In genomic region chr9:112921549-112921948, GRCh38 we compare ENCODE assay signal across 9 cellular contexts. TPM values are rescaled to one million over a fixed set of nuclear protein-coding genes. Genes with fewer than 3 reads are reported as not detected.
DNase-seq lines count a peak whose midpoint lies in the region; ATAC-seq, FAIRE-seq and TF ChIP-seq lines count a peak whose summit lies in the region.
"Had no signal": no experiment of that assay in that cellular context is flagged by ENCODE, and none has a peak within 500 bp of the region (broad histone marks: within the 10 kb centered on the region; RNA-seq: fewer than 3 reads in every experiment).

No MANE protein-coding gene starts in this region.

- H3K9me3 ChIP-seq in A673 (ENCODE audit: low read depth, low read length, poor library complexity, severe bottlenecking), result no peaks in the 10 kb centered on the region
- H3K9me3 ChIP-seq in K562 (replicated peaks; ENCODE audit: control insufficient read depth, insufficient read depth, low read depth, low read length), result no peaks in the 10 kb centered on the region

- peak; percentile 72 to 78 for TF ChIP-seq RAD21 in K562 (CRISPR knock-in tag; conservative IDR thresholded peaks at IDR 0.05 in 1 of 2, IDR thresholded peaks at IDR 0.05 in 1 of 2)

- H3K27me3 ChIP-seq in A673 (replicated peaks; ENCODE audit: insufficient read depth, low read depth, low read length, poor library complexity) (peaks cover 25% of the 10 kb centered on the region), K562 (ENCODE audit: control insufficient read depth in 2 of 2, insufficient read depth in 2 of 2, low read length in 2 of 2) (no peaks in the 10 kb centered on the region)

- H3K36me3 Mint-ChIP-seq in T-helper 2 cell treated with Interferon-gamma antibody and Interleukin-4, amounts not matched to agents 5 μg/mL and 100 μg/mL, for 36 hours (ENCODE audit: low read depth), result no peaks in the 10 kb centered on the region

- H3K4me3 ChIP-seq in A673 (ENCODE audit: low read depth, low read length, poor library complexity, severe bottlenecking), result no peak overlapping the region
- no peak overlapping the region for H3K4me3 ChIP-seq in K562

- H3K79me2 ChIP-seq in K562 (ENCODE audit: control insufficient read depth, insufficient read depth, low read length), result no peaks in the 10 kb centered on the region

- peaks cover 5% of the 10 kb centered on the region for H3K4me1 Mint-ChIP-seq in T-helper 2 cell treated with Interferon-gamma antibody and Interleukin-4, amounts not matched to agents 5 μg/mL and 100 μg/mL, for 36 hours (ENCODE audit: low read depth)

- no peak overlapping the region for H3K9ac ChIP-seq in K562 (ENCODE audit: insufficient read depth in 1 of 2, low read depth in 2 of 2, low read length in 2 of 2)

- POLR2A ChIA-PET in A673 (lab: Charles Lee; ENCODE audit: low non-redundant PET) (no interaction called here), K562 (lab: Yijun Ruan, JAX) (no interaction called here)

- H4K20me1 ChIP-seq in K562 (replicated peaks; ENCODE audit: control insufficient read depth, insufficient read depth, low read length), result no peaks in the 10 kb centered on the region

- peak; percentile 85 for ATAC-seq in K562

- no peaks in the 10 kb centered on the region for H3K4me1 ChIP-seq in A673 (ENCODE audit: insufficient read depth, low read length, poor library complexity, severe bottlenecking)
- H3K4me1 ChIP-seq in K562 (replicated peaks in 1 of 2; ENCODE audit: control insufficient read depth in 2 of 2, insufficient read depth in 2 of 2, low read length in 2 of 2), result no peaks in the 10 kb centered on the region; a peak in 1 of 5 replicates

- BruUV-seq in A673 (replicated peaks; lab: Mats Ljungman, UMichigan) (no TSS peak), K562 (replicated peaks; lab: Mats Ljungman, UMichigan) (no TSS peak)

- no peak overlapping the region for H3K27ac Mint-ChIP-seq in T-helper 2 cell treated with Interferon-gamma antibody and Interleukin-4, amounts not matched to agents 5 μg/mL and 100 μg/mL, for 36 hours
- H3K27ac Mint-ChIP-seq: stimulated activated naive CD8-positive, alpha-beta T cell treated with anti-CD3 and anti-CD28 coated beads, Interleukin-15, Interleukin-2, amounts not matched to agents 100 ng/mL and 50 ng/mL, for 24 hours had no signal

- peaks cover 23% of the 10 kb centered on the region for H3K27me3 Mint-ChIP-seq in T-helper 2 cell treated with Interferon-gamma antibody and Interleukin-4, amounts not matched to agents 5 μg/mL and 100 μg/mL, for 36 hours (ENCODE audit: low read depth)

- no peaks in the 10 kb centered on the region for H3K36me3 ChIP-seq in A673 (ENCODE audit: insufficient read depth, low read length, poor library complexity, severe bottlenecking)
- H3K36me3 ChIP-seq in K562 (ENCODE audit: control insufficient read depth, insufficient read depth, low read length), result no peaks in the 10 kb centered on the region

- TF ChIP-seq CTCF in A673 (conservative IDR thresholded peaks at IDR 0.05; ENCODE audit: low read depth, low read length) (peak; percentile 67), GM10266 (IDR thresholded peaks at IDR 0.05; ENCODE audit: control insufficient read depth, insufficient read depth, low read depth, missing control alignments) (peak; percentile 41), K562 (IDR thresholded peaks at IDR 0.05 in 2 of 3, conservative IDR thresholded peaks at IDR 0.05 in 1 of 3; ENCODE audit: insufficient read depth in 2 of 3, low read depth in 1 of 3, low read length in 3 of 3) (peak; percentile 65 to 76 (median 71))

- H2AFZ ChIP-seq in K562 (ENCODE audit: low read depth, low read length), result no peak overlapping the region

- WGBS in K562 (ENCODE audit: insufficient coverage, low coverage, missing lambda C conversion rate), result 0% methylated on average over 3 of the region's 3 CpGs

- DNase-seq in A673 (ENCODE audit: low spot score), result peak; percentile 60
- DNase-seq in GM10266 (ENCODE audit: extremely low spot score), result peak; percentile 22
- DNase-seq in NAMALWA (ENCODE audit: low spot score), result peak; percentile 64
- peak in 3 of 4 experiments; percentile 11 to 40 (median 21) for DNase-seq in K562 (ENCODE audit: extremely low read depth in 1 of 4, low spot score in 3 of 4)
- DNase-seq in midbrain (lab: John Stamatoyannopoulos, UW), result peak; percentile 52
- DNase-seq in stimulated activated naive CD4-positive, alpha-beta T cell treated with Interleukin-2 at 50 U/mL for 16 hours (lab: John Stamatoyannopoulos, UW), result no peak
- DNase-seq in T-helper 2 cell treated with Interferon-gamma antibody and Interleukin-4, amounts not matched to agents 5 μg/mL and 100 μg/mL, for 36 hours (ENCODE audit: low spot score), result no peak
- no peak for DNase-seq in NCI-H446 (lab: John Stamatoyannopoulos, UW)

- in situ Hi-C loops in K562 (cut with MboI), result no loop called here

- no peak overlapping the region for H3K4me2 ChIP-seq in K562 (ENCODE audit: insufficient read depth, low read length)

- TF ChIP-seq POLR2A in K562 (conservative IDR thresholded peaks at IDR 0.05), result no peak

- H3K9me1 ChIP-seq in K562 (ENCODE audit: control insufficient read depth, insufficient read depth, low read length), result no peaks in the 10 kb centered on the region

- peak; percentile 84 for FAIRE-seq in K562 (lab: Jason Lieb, UNC)

- H3K27ac ChIP-seq in A673 (ENCODE audit: low read depth, low read length, poor library complexity, severe bottlenecking) (no peak overlapping the region), K562 (ENCODE audit: extremely low read depth, low read depth, low read length) (no peak overlapping the region)

- no peaks in the 10 kb centered on the region for H3K9me3 Mint-ChIP-seq in T-helper 2 cell treated with Interferon-gamma antibody and Interleukin-4, amounts not matched to agents 5 μg/mL and 100 μg/mL, for 36 hours
- H3K9me3 Mint-ChIP-seq: stimulated activated naive CD8-positive, alpha-beta T cell treated with anti-CD3 and anti-CD28 coated beads, Interleukin-15, Interleukin-2, amounts not matched to agents 100 ng/mL and 50 ng/mL, for 24 hours had no signal

- no peak for TF ChIP-seq EP300 in K562 (IDR thresholded peaks at IDR 0.05; ENCODE audit: low read length)

- H3K4me3 Mint-ChIP-seq in T-helper 2 cell treated with Interferon-gamma antibody and Interleukin-4, amounts not matched to agents 5 μg/mL and 100 μg/mL, for 36 hours, result no peak overlapping the region
- H3K4me3 Mint-ChIP-seq: stimulated activated naive CD8-positive, alpha-beta T cell treated with anti-CD3 and anti-CD28 coated beads, Interleukin-15, Interleukin-2, amounts not matched to agents 100 ng/mL and 50 ng/mL, for 24 hours had no signal

- intact Hi-C loops in A673 (cut with micrococcal nuclease; ENCODE audit: unreplicated experiment) (no loop called here), K562 (cut with micrococcal nuclease) (loop anchor here (10.0 kb wide), 2 partner anchors 173 to 353 kb away; partner anchors contain the start of genes CDC26 and PRPF4)

- CTCF ChIA-PET in A673 (lab: Charles Lee), result interaction anchor here (0.6 kb wide), 1 partner anchor 52 kb away, joined by 4 read pairs; no protein-coding TSS in a partner anchor
- CTCF ChIA-PET in K562 (lab: Yijun Ruan, JAX; ENCODE audit: low intra/inter-chr PET ratio), result interaction anchor here (2.0 kb wide), 1 partner anchor 190 kb away, joined by 15 read pairs; no protein-coding TSS in a partner anchor

TF ChIP-seq in K562, 482 proteins besides CTCF, POLR2A, EP300 and RAD21 (continues in another document):
- no peak for TF ChIP-seq ATF2 (CRISPR knock-in tag; IDR thresholded peaks at IDR 0.05)
- no peak for TF ChIP-seq NRF1 (conservative IDR thresholded peaks at IDR 0.05 in 1 of 2, IDR thresholded peaks at IDR 0.05 in 1 of 2)
- TF ChIP-seq ZBTB12 (CRISPR knock-in tag; IDR thresholded peaks at IDR 0.05), result no peak
- no peak for TF ChIP-seq MCM7 (IDR thresholded peaks at IDR 0.05)
- no peak for TF ChIP-seq TCFL5 (CRISPR knock-in tag; conservative IDR thresholded peaks at IDR 0.05)
- TF ChIP-seq ZNF165 (CRISPR knock-in tag; IDR thresholded peaks at IDR 0.05; ENCODE audit: borderline replicate concordance), result no peak

RNA-seq across cellular contexts. Expression of gene SLC46A2, which starts 30.9 kb away (rescaled TPM):
- total RNA-seq in A673 (2021) (not detected in 2 replicates), K562 (2014; rRNA removed) (not detected in 2 replicates), K562 (2014; rRNA removed; fragmentation: Illumina TruSeq; extraction: Trizol) (not detected in 2 replicates), K562 (2015; rRNA removed; fragmentation: Illumina TruSeq; extraction: Trizol) (not detected in 2 replicates), K562 (2021) (0.07 TPM in 1 of 2 replicates, not detected in the other)
- not detected in 2 replicates for total RNA-seq in K562 (2011; cell fraction: chromatin; rRNA removed; ENCODE audit: low replicate concordance)
- total RNA-seq in K562 (2011; cell fraction: nucleolus; rRNA removed), result not detected in 2 replicates
- not detected in 2 replicates for total RNA-seq in K562 (2011; cell fraction: nucleoplasm; rRNA removed)
- polyA plus RNA-seq in K562 (2011; rRNA removed) (not detected in 2 replicates), K562 (2014; fragmentation: Illumina TruSeq; extraction: Trizol) (not detected in 2 replicates), K562 (2014; fragmentation: Nextera tagmentation; extraction: Ambion mirVana) (not detected), K562 (2014; rRNA removed) (not detected in 2 replicates)
- not detected in 2 replicates for polyA plus RNA-seq in K562 (2011; cell fraction: cytosol; rRNA removed)
- not detected in 2 replicates for polyA plus RNA-seq in K562 (2011; cell fraction: nucleus; rRNA removed)
- polyA plus RNA-seq in K562 (2012), result 0.04 TPM in 1 of 2 replicates, not detected in the other
- not detected in 2 replicates for polyA minus RNA-seq in K562 (2011; rRNA and poly(A)+ RNA removed)
- polyA minus RNA-seq in K562 (2011; cell fraction: cytosol; rRNA and poly(A)+ RNA removed), result not detected in 2 replicates
- not detected in 2 replicates for polyA minus RNA-seq in K562 (2011; cell fraction: nucleus; rRNA and poly(A)+ RNA removed)

Comparison
In these comparisons a context has a peak if more than half of its experiments do, and no peak if none do; other contexts are left out.
1. DNase-seq: peak in A673 (single experiment), GM10266 (single experiment), NAMALWA (single experiment), K562 (3 of 4) and midbrain (single experiment); none in stimulated activated naive CD4-positive, alpha-beta T cell treated with Interleukin-2 at 50 U/mL for 16 hours (single experiment), T-helper 2 cell treated with Interferon-gamma antibody and Interleukin-4, amounts not matched to agents 5 μg/mL and 100 μg/mL, for 36 hours (single experiment) and NCI-H446 (0 of 2).
2. Peak in every context shown above with its lines, with median percentiles within 50 percentile points of each other: CTCF ChIP-seq.